Comparison of ENCODE assay signal across 1 cellular context in genomic region chr16:78242231-78242630, GRCh38.
TF ChIP-seq lines count a peak whose summit lies in the region.

No MANE protein-coding gene starts in this region.

TF ChIP-seq in IMR-90, 13 proteins besides CTCF, POLR2A, EP300 and RAD21:
- TF ChIP-seq FOS (IDR thresholded peaks at IDR 0.05; ENCODE audit: low read depth, low read length) = no peak
- TF ChIP-seq RCOR1 (IDR thresholded peaks at IDR 0.05; ENCODE audit: insufficient replicate concordance, low read length) = no peak
- TF ChIP-seq MAZ (IDR thresholded peaks at IDR 0.05; ENCODE audit: borderline replicate concordance, low read depth, low read length) = no peak
- no peak for TF ChIP-seq MAFK (IDR thresholded peaks at IDR 0.05; ENCODE audit: low read depth, low read length)
- no peak for TF ChIP-seq CEBPB (IDR thresholded peaks at IDR 0.05; ENCODE audit: low read depth, low read length)
- TF ChIP-seq SMC3 (IDR thresholded peaks at IDR 0.05; ENCODE audit: low read depth, low read length) = no peak
- TF ChIP-seq CHD1 (IDR thresholded peaks at IDR 0.05; ENCODE audit: low read depth, low read length) = no peak
- no peak for TF ChIP-seq RFX5 (IDR thresholded peaks at IDR 0.05; ENCODE audit: low read depth, low read length)
- no peak for TF ChIP-seq ELK1 (IDR thresholded peaks at IDR 0.05; ENCODE audit: borderline replicate concordance, low read depth, low read length)
- no peak for TF ChIP-seq MXI1 (IDR thresholded peaks at IDR 0.05; ENCODE audit: borderline replicate concordance, low read depth, low read length)
- TF ChIP-seq BHLHE40 (IDR thresholded peaks at IDR 0.05; ENCODE audit: low read depth, low read length) = no peak
- no peak for TF ChIP-seq NFE2L2 (IDR thresholded peaks at IDR 0.05; ENCODE audit: low read depth, low read length)
- TF ChIP-seq USF2 (IDR thresholded peaks at IDR 0.05; ENCODE audit: low read depth, low read length) = no peak
TF ChIP-seq in IMR-90: peak in this region for 0.
